9 cellular contexts compared by ENCODE assay signal in genomic region chr3:58271901-58272501, GRCh38. TPM values are rescaled to one million over a fixed set of nuclear protein-coding genes. Genes with fewer than 3 reads are reported as not detected.
A peak's percentile ranks its signal among the peaks of the same experiment; 100 is the strongest.
DNase-seq lines count a peak whose midpoint lies in the region; ATAC-seq and TF ChIP-seq lines count a peak whose summit lies in the region.
"Had no signal": no experiment of that assay in that cellular context is flagged by ENCODE, and none has a peak within 500 bp of the region (broad histone marks: within the 10 kb centered on the region; RNA-seq: fewer than 3 reads in every experiment).

No MANE protein-coding gene starts in this region.

- peaks cover 23% of the 10 kb centered on the region for H3K4me1 ChIP-seq in adipocyte (ENCODE audit: control insufficient read depth, insufficient read depth, low read length)
- peaks cover 0 to 17% of the 10 kb centered on the region in 2 donors for H3K4me1 ChIP-seq in left lung

- POLR2A ChIA-PET in HEK293T (lab: Yijun Ruan, JAX), result no interaction called here

- H3K27me3 ChIP-seq in adipocyte (replicated peaks; ENCODE audit: control insufficient read depth, insufficient read depth, low read length) (no peaks in the 10 kb centered on the region), left lung (no peaks in the 10 kb centered on the region)

- H3K9me3 ChIP-seq in adipocyte (ENCODE audit: control insufficient read depth, low read length) (no peaks in the 10 kb centered on the region), left lung (no peaks in the 10 kb centered on the region)

- peak overlapping the region; percentile 63 for H3K9ac ChIP-seq in adipocyte (ENCODE audit: low read length)

- peak overlapping the region; percentile 19 to 29 for H3K27ac ChIP-seq in left lung

- H3K36me3 ChIP-seq in adipocyte (ENCODE audit: control insufficient read depth, insufficient read depth, low read length, severe bottlenecking), result peaks cover 21% of the 10 kb centered on the region
- H3K36me3 ChIP-seq in left lung, result peaks cover 0 to 31% of the 10 kb centered on the region in 2 donors

- peak overlapping the region; percentile 58 for H3K4me3 ChIP-seq in adipocyte (ENCODE audit: low read length)
- no peak overlapping the region for H3K4me3 ChIP-seq in left lung

- DNase-seq in AG09319 (ENCODE audit: extremely low read depth, low read depth), result peak; percentile 69
- peak; percentile 54 to 55 for DNase-seq in Kasumi-1 (lab: John Stamatoyannopoulos, UW)
- peak; percentile 73 for DNase-seq in adipocyte (ENCODE audit: low read depth)
- DNase-seq in left lung, result no peak
- DNase-seq in NCI-H146 treated with DMSO at 0.1 percent for 48 hours (lab: John Stamatoyannopoulos, UW; ENCODE audit: unreplicated experiment), result no peak
- DNase-seq in HEK293T (ENCODE audit: extremely low spot score), result no peak
- DNase-seq: NCI-H2227 treated with DMSO at 0.1 percent for 48 hours had no signal

- TF ChIP-seq CTCF in AG09319 (IDR thresholded peaks at IDR 0.05; ENCODE audit: low read depth, low read length) (no peak), left lung (IDR thresholded peaks at IDR 0.05) (no peak)

- intact Hi-C loops in left lung (cut with DNase I), result no loop called here

- ATAC-seq in left lung (peak; percentile 82), HG02970 (IDR thresholded peaks at IDR 0.05; ENCODE audit: low FRiP score, unreplicated experiment) (no peak), GM19467 (IDR thresholded peaks at IDR 0.05; ENCODE audit: unreplicated experiment) (no peak)

- CTCF ChIA-PET in HEK293T (lab: Yijun Ruan, JAX), result no interaction called here

TF ChIP-seq in HEK293T, 16 proteins besides CTCF, POLR2A, EP300 and RAD21:
- TF ChIP-seq TARDBP (IDR thresholded peaks at IDR 0.05) (no peak), FOXM1 (IDR thresholded peaks at IDR 0.05; ENCODE audit: borderline replicate concordance) (no peak), ARNT (IDR thresholded peaks at IDR 0.05) (no peak), LEF1 (IDR thresholded peaks at IDR 0.05; ENCODE audit: borderline replicate concordance) (no peak), PKNOX1 (IDR thresholded peaks at IDR 0.05) (no peak), L3MBTL2 (conservative IDR thresholded peaks at IDR 0.05) (no peak), HDGF (IDR thresholded peaks at IDR 0.05; ENCODE audit: borderline replicate concordance) (no peak), NFRKB (IDR thresholded peaks at IDR 0.05) (no peak), SUZ12 (IDR thresholded peaks at IDR 0.05) (no peak), FOXK2 (IDR thresholded peaks at IDR 0.05) (no peak), CTBP1 (IDR thresholded peaks at IDR 0.05; ENCODE audit: borderline replicate concordance) (no peak), FOXA1 (IDR thresholded peaks at IDR 0.05) (no peak), SP1 (IDR thresholded peaks at IDR 0.05) (no peak), BHLHE40 (IDR thresholded peaks at IDR 0.05; ENCODE audit: borderline replicate concordance) (no peak), ZNF384 (IDR thresholded peaks at IDR 0.05) (no peak), ELF4 (IDR thresholded peaks at IDR 0.05) (no peak)

RNA-seq across cellular contexts. Expression of gene RPP14, which starts 34.0 kb away (rescaled TPM):
- 10 to 100 TPM; 12.7 to 15.9 TPM for total RNA-seq in left lung

RNA-seq across cellular contexts. Expression of gene HTD2, which starts 34.3 kb away (rescaled TPM):
- total RNA-seq in left lung, result 1 to 10 TPM; 7.6 to 8.0 TPM

RNA-seq across cellular contexts. Expression of gene ABHD6, which starts 34.4 kb away (rescaled TPM):
- 10 to 100 TPM; 12.7 TPM for total RNA-seq in left lung

Comparison
In these comparisons a context has a peak if more than half of its experiments do, and no peak if none do; other contexts are left out.
1. DNase-seq: peak in AG09319 (single experiment), Kasumi-1 (2 of 2) and adipocyte (single experiment); none in left lung (0 of 2), NCI-H146 treated with DMSO at 0.1 percent for 48 hours (single experiment) and HEK293T (single experiment).